30 cellular contexts compared by ENCODE assay signal in the genomic region with DNA sequence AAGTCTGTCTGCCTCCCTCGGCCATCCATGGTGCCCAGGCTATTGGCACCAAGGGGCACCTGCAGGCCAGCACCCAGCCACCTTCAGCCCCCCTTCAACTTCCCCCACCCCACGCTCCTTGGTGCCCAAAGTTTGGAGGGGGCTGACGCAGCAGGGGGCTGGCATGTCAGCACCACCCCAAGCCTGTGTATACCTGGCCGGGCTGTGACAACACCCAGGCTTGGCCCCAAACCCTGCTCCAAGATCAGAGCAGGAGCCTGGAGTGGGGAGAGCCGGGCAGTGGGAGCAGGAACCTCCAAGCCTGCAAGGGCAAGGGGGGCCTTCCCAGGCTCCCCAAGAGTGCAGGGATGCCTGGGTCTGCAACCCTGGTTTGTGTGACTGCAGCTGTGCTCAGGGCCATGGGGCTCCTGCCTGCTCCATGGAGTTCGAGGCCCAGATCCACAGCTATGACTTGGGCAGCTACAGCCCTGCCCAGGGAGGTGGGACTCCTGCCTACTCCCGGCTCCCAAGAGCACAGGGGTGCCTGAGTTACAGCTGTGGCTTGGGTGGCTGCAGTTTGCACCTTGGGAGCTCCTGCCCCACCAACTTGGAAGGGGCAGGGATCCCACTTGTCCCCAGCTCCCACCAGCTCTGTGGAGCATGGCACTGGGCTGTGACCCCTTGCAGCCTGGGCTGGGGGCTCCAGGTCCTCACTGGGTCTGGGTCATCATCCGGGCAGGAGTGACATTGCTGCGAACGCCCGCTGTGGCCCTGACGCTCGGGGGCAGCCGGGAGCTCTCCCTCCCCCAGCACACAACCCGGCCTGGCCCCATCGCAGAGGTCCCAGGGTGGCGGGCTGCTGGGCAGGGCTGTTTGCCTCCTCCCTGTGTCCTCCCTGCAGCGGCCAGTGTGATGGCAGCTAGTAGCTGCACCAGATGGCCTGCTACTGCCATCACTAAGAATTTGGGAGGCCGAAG.
"Had no signal": no experiment of that assay in that cellular context is flagged by ENCODE, and none has a peak within 500 bp of the region (broad histone marks: within the 10 kb centered on the region; RNA-seq: fewer than 3 reads in every experiment).

No MANE protein-coding gene starts in this region.

- H3K27me3 ChIP-seq: adrenal gland, body of pancreas, colonic mucosa had no signal

- DNase-seq: activated B cell treated with CpG ODN at 0.5 μM for 24 hours; activated CD4-positive, alpha-beta T cell treated with anti-CD3 and anti-CD28 coated beads for 48 hours; activated CD4-positive, alpha-beta T cell treated with anti-CD3 and anti-CD28 coated beads, Interleukin-2, amount 50 U/mL, for 1 hour; activated CD4-positive, alpha-beta T cell treated with anti-CD3 and anti-CD28 coated beads, Interleukin-2, amount 50 U/mL, for 48 hours; activated CD8-positive, alpha-beta memory T cell treated with anti-CD3 and anti-CD28 coated beads for 24 hours; activated CD8-positive, alpha-beta T cell treated with anti-CD3 and anti-CD28 coated beads for 36 hours; activated gamma-delta T cell; activated naive CD4-positive, alpha-beta T cell; activated naive CD4-positive, alpha-beta T cell treated with anti-CD3 and anti-CD28 coated beads, Interleukin-2, amount 10 ng/mL, durations not matched to agents 7 days and 5 days; activated T-cell treated with anti-CD3 and anti-CD28 coated beads, Interleukin-2, amount 50 U/mL, for 4 hours; adrenal gland; aorta; body of pancreas; central memory CD4-positive, alpha-beta T cell; cerebellar nuclear complex; colonic mucosa; effector memory CD4-positive, alpha-beta T cell; erythroblast; foreskin melanocyte; heart right ventricle; T-helper 1 cell; T-helper 17 cell; T1000; WERI-Rb-1 had no signal

- H3K27ac ChIP-seq: body of pancreas, colonic mucosa, esophagus muscularis mucosa, gastroesophageal sphincter, heart right ventricle had no signal

- H3K4me3 ChIP-seq: adrenal gland, body of pancreas, colonic mucosa, esophagus muscularis mucosa, gastroesophageal sphincter, heart right ventricle had no signal

- H3K4me3 Mint-ChIP-seq: activated B cell treated with CpG ODN at 0.5 μM for 24 hours; activated CD8-positive, alpha-beta T cell treated with anti-CD3 and anti-CD28 coated beads for 36 hours; activated naive CD4-positive, alpha-beta T cell treated with anti-CD3 and anti-CD28 coated beads, Interleukin-2, amount 10 ng/mL, durations not matched to agents 7 days and 5 days; activated T-cell treated with anti-CD3 and anti-CD28 coated beads, Interleukin-2, amount 50 U/mL, for 4 hours; activated T-helper 17 cell treated with anti-CD3 and anti-CD28 coated beads, Interleukin-2, amount 50 U/mL, for 72 hours; T-helper 17 cell; T-helper 2 cell treated with Interferon-gamma antibody and Interleukin-4, amounts not matched to agents 5 μg/mL and 100 μg/mL, for 36 hours had no signal

- H3K4me1 ChIP-seq: adrenal gland, body of pancreas, colonic mucosa, esophagus muscularis mucosa had no signal

- H3K27me3 Mint-ChIP-seq: activated T-helper 17 cell treated with anti-CD3 and anti-CD28 coated beads, Interleukin-2, amount 50 U/mL, for 72 hours; T-helper 17 cell had no signal

- H3K27ac Mint-ChIP-seq: activated B cell treated with CpG ODN at 0.5 μM for 24 hours; activated CD8-positive, alpha-beta T cell treated with anti-CD3 and anti-CD28 coated beads for 36 hours; activated naive CD4-positive, alpha-beta T cell treated with anti-CD3 and anti-CD28 coated beads, Interleukin-2, amount 10 ng/mL, durations not matched to agents 7 days and 5 days; activated naive CD4-positive, alpha-beta T cell treated with anti-CD3 and anti-CD28 coated beads, Interleukin-2, amount 50 U/mL, for 72 hours; activated T-helper 17 cell treated with anti-CD3 and anti-CD28 coated beads, Interleukin-2, amount 50 U/mL, for 72 hours; T-helper 17 cell; T-helper 2 cell treated with Interferon-gamma antibody and Interleukin-4, amounts not matched to agents 5 μg/mL and 100 μg/mL, for 36 hours had no signal

- H3K9me3 ChIP-seq: adrenal gland, body of pancreas, colonic mucosa, esophagus muscularis mucosa, gastroesophageal sphincter, heart right ventricle had no signal

- H3K4me1 Mint-ChIP-seq: activated B cell treated with CpG ODN at 0.5 μM for 24 hours had no signal

- H3K9me3 Mint-ChIP-seq: activated T-helper 17 cell treated with anti-CD3 and anti-CD28 coated beads, Interleukin-2, amount 50 U/mL, for 72 hours; T-helper 2 cell treated with Interferon-gamma antibody and Interleukin-4, amounts not matched to agents 5 μg/mL and 100 μg/mL, for 36 hours had no signal

- ATAC-seq: activated CD4-positive, CD25-positive, alpha-beta regulatory T cell treated with anti-CD3 and anti-CD28 coated beads, Interleukin-2, amount 50 U/mL, for 24 hours; activated CD8-positive, alpha-beta T cell treated with anti-CD3 and anti-CD28 coated beads for 36 hours; activated naive CD4-positive, alpha-beta T cell treated with anti-CD3 and anti-CD28 coated beads, Interleukin-2, amount 50 U/mL, for 72 hours; activated T-cell treated with anti-CD3 and anti-CD28 coated beads, Interleukin-2, amount 50 U/mL, for 4 hours; activated T-helper 17 cell treated with anti-CD3 and anti-CD28 coated beads, Interleukin-2, amount 50 U/mL, for 72 hours; body of pancreas; gastroesophageal sphincter; heart right ventricle; T-helper 17 cell had no signal

- H3K36me3 ChIP-seq: adrenal gland, colonic mucosa, esophagus muscularis mucosa, gastroesophageal sphincter, heart right ventricle, WERI-Rb-1 had no signal
